8 cellular contexts compared by ENCODE assay signal in genomic region chr3:33096103-33096868, GRCh38. TPM values are rescaled to one million over a fixed set of nuclear protein-coding genes. Genes with fewer than 3 reads are reported as not detected.
A peak's percentile ranks its signal among the peaks of the same experiment; 100 is the strongest.
DNase-seq lines count a peak whose midpoint lies in the region; ATAC-seq and TF ChIP-seq lines count a peak whose summit lies in the region.

No MANE protein-coding gene starts in this region.

- DNase-seq in Caki2 (ENCODE audit: low read depth) (peak; percentile 23), HL-60 (ENCODE audit: low read depth in 1 of 2, low spot score in 1 of 2) (peak; percentile 62 to 74), T-helper 1 cell (peak in 4 of 5 donors; percentile 13 to 56 (median 36)), astrocyte of the cerebellum (ENCODE audit: low read depth) (no peak), hypothalamus (lab: John Stamatoyannopoulos, UW) (peak in 37 of 51 donors; percentile 16 to 68 (median 46)), retinal pigment epithelial cell (ENCODE audit: low read depth) (no peak), GOT3 (lab: John Stamatoyannopoulos, UW) (no peak)

- peak overlapping the region; percentile 98 for H3K27ac ChIP-seq in HL-60 (replicated peaks)

- H3K4me3 ChIP-seq in HL-60 (replicated peaks; ENCODE audit: insufficient read depth, low read length) (peak overlapping the region; percentile 79), astrocyte of the cerebellum (ENCODE audit: low read depth, low read length) (peak overlapping the region; percentile 94), retinal pigment epithelial cell (ENCODE audit: low read length) (peak overlapping the region; percentile 91)

- peak; percentile 34 for ATAC-seq in GM21360 (IDR thresholded peaks at IDR 0.05; ENCODE audit: unreplicated experiment)

- H3K27me3 ChIP-seq in HL-60 (ENCODE audit: insufficient read depth, poor library complexity, severe bottlenecking), result no peaks in the 10 kb centered on the region

- in situ Hi-C loops in Caki2 (cut with HindIII; ENCODE audit: low pct_unique_long_range_greater_than_20kb, low sequenced_read_pairs) (no loop called here), astrocyte of the cerebellum (cut with HindIII; ENCODE audit: low sequenced_read_pairs) (no loop called here)

- TF ChIP-seq CTCF in HL-60 (IDR thresholded peaks at IDR 0.05; ENCODE audit: insufficient read depth, low read length) (no peak), astrocyte of the cerebellum (IDR thresholded peaks at IDR 0.05; ENCODE audit: low read depth, low read length, missing control alignments) (no peak), retinal pigment epithelial cell (conservative IDR thresholded peaks at IDR 0.05; ENCODE audit: low read depth, low read length) (no peak)

RNA-seq across cellular contexts. Expression of gene GLB1, which starts 0.7 kb away (rescaled TPM):
- 55.1 and 55.2 TPM in 2 replicates for total RNA-seq in Caki2 (2014; rRNA removed; shearing (Covaris generic); ENCODE audit: low replicate concordance)

RNA-seq across cellular contexts. Expression of gene TMPPE, which starts 0.7 kb away (rescaled TPM):
- 1.4 and 1.7 TPM in 2 replicates for total RNA-seq in Caki2 (2014; rRNA removed; shearing (Covaris generic); ENCODE audit: low replicate concordance)

RNA-seq across cellular contexts. Expression of gene CRTAP, which starts 17.5 kb away (rescaled TPM):
- 239 and 275 TPM in 2 replicates for total RNA-seq in Caki2 (2014; rRNA removed; shearing (Covaris generic); ENCODE audit: low replicate concordance)

Comparison
In these comparisons a context has a peak if more than half of its experiments do, and no peak if none do; other contexts are left out.
1. DNase-seq: peak in Caki2 (single experiment), HL-60 (2 of 2), T-helper 1 cell (4 of 5) and hypothalamus (37 of 51); none in astrocyte of the cerebellum (single experiment), retinal pigment epithelial cell (single experiment) and GOT3 (single experiment).
2. Peak in every context shown above with its lines, with median percentiles within 50 percentile points of each other: H3K4me3 ChIP-seq.